In genomic region chr5:73638344-73639095, GRCh38 we compare ENCODE assay signal across 12 cellular contexts. TPM values are rescaled to one million over a fixed set of nuclear protein-coding genes. Genes with fewer than 3 reads are reported as not detected.
DNase-seq lines count a peak whose midpoint lies in the region; ATAC-seq, FAIRE-seq and TF ChIP-seq lines count a peak whose summit lies in the region.
"Had no signal": no experiment of that assay in that cellular context is flagged by ENCODE, and none has a peak within 500 bp of the region (broad histone marks: within the 10 kb centered on the region; RNA-seq: fewer than 3 reads in every experiment).

No MANE protein-coding gene starts in this region.

- H3K27ac ChIP-seq in RWPE2 (ENCODE audit: poor library complexity, severe bottlenecking) (peak overlapping the region; percentile 99), endothelial cell of umbilical vein (ENCODE audit: insufficient read depth, low read depth, low read length) (peak overlapping the region; percentile 97), osteoblast (ENCODE audit: low read depth, low read length) (peak overlapping the region; percentile 59), sigmoid colon (no peak overlapping the region)

- intact Hi-C loops in endothelial cell of umbilical vein (cut with micrococcal nuclease): loop anchor here (1.0 to 2.0 kb wide), 6 partner anchors 12 to 158 kb away; partner anchors contain the start of gene ARHGEF28
- intact Hi-C loops in sigmoid colon (cut with DNase I): no loop called here
- intact Hi-C loops in activated CD4-positive, alpha-beta memory T cell treated with anti-CD3 and anti-CD28 coated beads for 36 hours (cut with micrococcal nuclease): no loop called here

- H3K9me1 ChIP-seq in endothelial cell of umbilical vein (replicated peaks; ENCODE audit: control insufficient read depth, extremely low read depth, insufficient read depth, low read length): no peaks in the 10 kb centered on the region

- H3K9me3 ChIP-seq in RWPE2 (ENCODE audit: severe bottlenecking) (no peaks in the 10 kb centered on the region), endothelial cell of umbilical vein (replicated peaks; ENCODE audit: control insufficient read depth, insufficient read depth, low read length) (no peaks in the 10 kb centered on the region), osteoblast (ENCODE audit: low read depth, low read length) (no peaks in the 10 kb centered on the region), sigmoid colon (no peaks in the 10 kb centered on the region)

- H3K4me2 ChIP-seq in endothelial cell of umbilical vein (ENCODE audit: insufficient read depth, low read length): peak overlapping the region; percentile 87
- H3K4me2 ChIP-seq in osteoblast (ENCODE audit: insufficient read depth, low read length): peak overlapping the region; percentile 64

- dilution Hi-C loops in endothelial cell of umbilical vein (cut with MboI; ENCODE audit: extremely low pct_ligation_motif_present, low sequenced_read_pairs): no loop called here

- H3K4me3 ChIP-seq in RWPE2 (ENCODE audit: severe bottlenecking): no peak overlapping the region
- peak overlapping the region in 1 of 3 experiments; percentile 27 for H3K4me3 ChIP-seq in endothelial cell of umbilical vein (replicated peaks in 1 of 3; ENCODE audit: insufficient read depth in 1 of 3, low read depth in 1 of 3, low read length in 3 of 3)
- H3K4me3 ChIP-seq in osteoblast (ENCODE audit: insufficient read depth, low read length): no peak overlapping the region
- H3K4me3 ChIP-seq in sigmoid colon: no peak overlapping the region

- H2AFZ ChIP-seq in endothelial cell of umbilical vein (ENCODE audit: low read depth, low read length): no peak overlapping the region
- no peak overlapping the region for H2AFZ ChIP-seq in osteoblast (ENCODE audit: low read length)

- DNase-seq in GM18507 (ENCODE audit: extremely low spot score, insufficient read length, low read depth) (no peak), RWPE2 (ENCODE audit: low spot score) (no peak), endothelial cell of umbilical vein (ENCODE audit: low read depth, low spot score) (peak; percentile 95), osteoblast (ENCODE audit: insufficient read length, low spot score, missing footprints) (no peak), sigmoid colon (no peak), KBM-7 (no peak)
- DNase-seq in activated CD4-positive, alpha-beta memory T cell treated with anti-CD3 and anti-CD28 coated beads for 36 hours: no peak
- DNase-seq: activated CD8-positive, alpha-beta T cell treated with anti-CD3 and anti-CD28 coated beads, Interleukin-2, amount 10 ng/mL, durations not matched to agents 7 days and 5 days; CD4-positive, alpha-beta memory T cell; naive thymus-derived CD4-positive, alpha-beta T cell; stimulated activated CD8-positive, alpha-beta memory T cell treated with anti-CD3 and anti-CD28 coated beads, Interleukin-4, amount 100 ng/mL, for 48 hours had no signal

- H4K20me1 ChIP-seq in endothelial cell of umbilical vein (replicated peaks; ENCODE audit: control insufficient read depth, extremely low read depth, insufficient read depth, low read length) (no peaks in the 10 kb centered on the region), osteoblast (ENCODE audit: insufficient read depth, low read length) (no peaks in the 10 kb centered on the region)

- POLR2A ChIA-PET in endothelial cell of umbilical vein (lab: Charles Lee): interaction anchor here (0.6 to 2.3 kb wide), 8 partner anchors 10 to 130 kb away, joined by 3 to 10 read pairs (median 6); no protein-coding TSS in a partner anchor
- POLR2A ChIA-PET in activated CD4-positive, alpha-beta memory T cell treated with anti-CD3 and anti-CD28 coated beads for 36 hours (lab: Charles Lee): no interaction called here

- TF ChIP-seq POLR2A in endothelial cell of umbilical vein (IDR thresholded peaks at IDR 0.05; ENCODE audit: low read depth, low read length) (peak; percentile 75), sigmoid colon (IDR thresholded peaks at IDR 0.05) (no peak)

- H3K9me3 Mint-ChIP-seq in activated CD4-positive, alpha-beta memory T cell treated with anti-CD3 and anti-CD28 coated beads for 36 hours: no peaks in the 10 kb centered on the region
- H3K9me3 Mint-ChIP-seq: CD4-positive, alpha-beta memory T cell; naive thymus-derived CD4-positive, alpha-beta T cell had no signal

- no peak for TF ChIP-seq CTCF in RWPE2 (IDR thresholded peaks at IDR 0.05; ENCODE audit: poor library complexity, severe bottlenecking)
- no peak for TF ChIP-seq CTCF in endothelial cell of umbilical vein (IDR thresholded peaks at IDR 0.05; ENCODE audit: extremely low read depth in 1 of 2, insufficient read depth in 1 of 2, low read depth in 1 of 2, low read length in 2 of 2)
- no peak for TF ChIP-seq CTCF in osteoblast (IDR thresholded peaks at IDR 0.05; ENCODE audit: extremely low read depth, low read depth, low read length)
- TF ChIP-seq CTCF in sigmoid colon (IDR thresholded peaks at IDR 0.05): no peak

- FAIRE-seq in GM18507 (lab: Jason Lieb, UNC): peak; percentile 56
- FAIRE-seq in endothelial cell of umbilical vein (lab: Jason Lieb, UNC): peak; percentile 78

- H3K27ac Mint-ChIP-seq in activated CD4-positive, alpha-beta memory T cell treated with anti-CD3 and anti-CD28 coated beads for 36 hours: no peak overlapping the region
- H3K27ac Mint-ChIP-seq: activated CD8-positive, alpha-beta T cell treated with anti-CD3 and anti-CD28 coated beads, Interleukin-2, amount 10 ng/mL, durations not matched to agents 7 days and 5 days; CD4-positive, alpha-beta memory T cell; naive thymus-derived CD4-positive, alpha-beta T cell had no signal

- no peak for TF ChIP-seq EP300 in sigmoid colon (IDR thresholded peaks at IDR 0.05)

- H3K36me3 Mint-ChIP-seq in activated CD4-positive, alpha-beta memory T cell treated with anti-CD3 and anti-CD28 coated beads for 36 hours: no peaks in the 10 kb centered on the region
- H3K36me3 Mint-ChIP-seq: CD4-positive, alpha-beta memory T cell; naive thymus-derived CD4-positive, alpha-beta T cell had no signal

- in situ Hi-C loops in KBM-7 (cut with MboI; ENCODE audit: low pct_unique_long_range_greater_than_20kb, low sequenced_read_pairs): no loop called here

- H3K4me1 Mint-ChIP-seq in activated CD4-positive, alpha-beta memory T cell treated with anti-CD3 and anti-CD28 coated beads for 36 hours (ENCODE audit: low read depth): no peaks in the 10 kb centered on the region
- H3K4me1 Mint-ChIP-seq: CD4-positive, alpha-beta memory T cell had no signal

- peak; percentile 70 for ATAC-seq in RWPE2 (ENCODE audit: low read depth)
- ATAC-seq in GM19023 (IDR thresholded peaks at IDR 0.05; ENCODE audit: unreplicated experiment): no peak
- ATAC-seq: activated CD8-positive, alpha-beta T cell treated with anti-CD3 and anti-CD28 coated beads, Interleukin-2, amount 10 ng/mL, durations not matched to agents 7 days and 5 days; naive thymus-derived CD4-positive, alpha-beta T cell had no signal

- H3K4me3 Mint-ChIP-seq in activated CD4-positive, alpha-beta memory T cell treated with anti-CD3 and anti-CD28 coated beads for 36 hours: no peak overlapping the region
- H3K4me3 Mint-ChIP-seq: activated CD8-positive, alpha-beta T cell treated with anti-CD3 and anti-CD28 coated beads, Interleukin-2, amount 10 ng/mL, durations not matched to agents 7 days and 5 days; CD4-positive, alpha-beta memory T cell; naive thymus-derived CD4-positive, alpha-beta T cell had no signal

- H3K4me1 ChIP-seq in RWPE2 (ENCODE audit: insufficient read depth, poor library complexity, severe bottlenecking): peaks cover 86% of the 10 kb centered on the region
- peaks cover 77% of the 10 kb centered on the region for H3K4me1 ChIP-seq in endothelial cell of umbilical vein (ENCODE audit: control insufficient read depth, extremely low read depth, insufficient read depth, low read length)
- peaks cover 18% of the 10 kb centered on the region for H3K4me1 ChIP-seq in osteoblast (ENCODE audit: insufficient read depth, low read length)
- no peaks in the 10 kb centered on the region for H3K4me1 ChIP-seq in sigmoid colon

- peaks cover 36% of the 10 kb centered on the region for H3K36me3 ChIP-seq in RWPE2 (ENCODE audit: low read depth)
- H3K36me3 ChIP-seq in endothelial cell of umbilical vein (ENCODE audit: control insufficient read depth in 2 of 2, extremely low read depth in 1 of 2, insufficient read depth in 2 of 2, low read length in 2 of 2): peaks cover 0 to 10% of the 10 kb centered on the region in 2 experiments
- no peaks in the 10 kb centered on the region for H3K36me3 ChIP-seq in osteoblast (ENCODE audit: insufficient read depth, low read length)
- H3K36me3 ChIP-seq in sigmoid colon: no peaks in the 10 kb centered on the region

- H3K27me3 ChIP-seq in RWPE2 (ENCODE audit: insufficient read depth, poor library complexity, severe bottlenecking) (no peaks in the 10 kb centered on the region), endothelial cell of umbilical vein (ENCODE audit: control insufficient read depth in 2 of 2, insufficient read depth in 2 of 2, low read length in 2 of 2) (no peaks in the 10 kb centered on the region), osteoblast (ENCODE audit: insufficient read depth, low read length) (no peaks in the 10 kb centered on the region), sigmoid colon (no peaks in the 10 kb centered on the region)

- BruUV-seq in endothelial cell of umbilical vein (replicated peaks; lab: Mats Ljungman, UMichigan): TSS peak; percentile 97

- WGBS in sigmoid colon, 2 donors: 65 to 76% methylated on average over 4 of the region's 4 CpGs

- peaks cover 84% of the 10 kb centered on the region for H3K79me2 ChIP-seq in endothelial cell of umbilical vein (ENCODE audit: control insufficient read depth, insufficient read depth, low read length)
- H3K79me2 ChIP-seq in osteoblast (ENCODE audit: insufficient read depth, low read length): peaks cover 66% of the 10 kb centered on the region

- CTCF ChIA-PET in endothelial cell of umbilical vein (lab: Charles Lee): interaction anchor here (0.7 to 4.9 kb wide), 11 partner anchors 15 to 155 kb away, joined by 3 to 29 read pairs (median 6); no protein-coding TSS in a partner anchor
- CTCF ChIA-PET in activated CD4-positive, alpha-beta memory T cell treated with anti-CD3 and anti-CD28 coated beads for 36 hours (lab: Charles Lee): no interaction called here

- H3K9ac ChIP-seq in endothelial cell of umbilical vein (replicated peaks; ENCODE audit: extremely low read depth, insufficient read depth, low read length): peak overlapping the region; percentile 92

- peaks cover 16% of the 10 kb centered on the region for H3K27me3 Mint-ChIP-seq in activated CD4-positive, alpha-beta memory T cell treated with anti-CD3 and anti-CD28 coated beads for 36 hours

RNA-seq across cellular contexts. Expression of gene ARHGEF28, which starts 12.5 kb away (rescaled TPM):
- 108 and 116 TPM in 2 replicates for total RNA-seq in endothelial cell of umbilical vein
- 23.7 and 29.5 TPM in 2 replicates for polyA plus RNA-seq in endothelial cell of umbilical vein
- polyA plus RNA-seq in endothelial cell of umbilical vein (2011; cell fraction: cytosol; rRNA removed): 19.4 and 22.2 TPM in 2 replicates
- polyA plus RNA-seq in endothelial cell of umbilical vein (2011; cell fraction: nucleus; rRNA removed): 126 and 142 TPM in 2 replicates
- 50.9 and 51.5 TPM in 2 replicates for polyA plus RNA-seq in endothelial cell of umbilical vein (2012)
- 197 and 205 TPM in 2 replicates for polyA minus RNA-seq in endothelial cell of umbilical vein
- 3.0 TPM for polyA minus RNA-seq in endothelial cell of umbilical vein (2011; cell fraction: cytosol; rRNA and poly(A)+ RNA removed)
- 510 and 605 TPM in 2 replicates for polyA minus RNA-seq in endothelial cell of umbilical vein (2011; cell fraction: nucleus; rRNA and poly(A)+ RNA removed)
- total RNA-seq in osteoblast: 56.9 and 64.4 TPM in 2 replicates
- total RNA-seq in sigmoid colon: 1 to 10 TPM; 3.7 to 6.9 (median 5.7) TPM
- polyA plus RNA-seq in sigmoid colon: 1 to 10 TPM; 3.0 to 3.4 (median 3.0) TPM
- total RNA-seq in activated CD4-positive, alpha-beta memory T cell treated with anti-CD3 and anti-CD28 coated beads for 36 hours: under 1 TPM; 0.05 to 0.12 TPM
- total RNA-seq: activated CD8-positive, alpha-beta T cell treated with anti-CD3 and anti-CD28 coated beads, Interleukin-2, amount 10 ng/mL, durations not matched to agents 7 days and 5 days; CD4-positive, alpha-beta memory T cell had no signal
- polyA plus RNA-seq: CD4-positive, alpha-beta memory T cell; naive thymus-derived CD4-positive, alpha-beta T cell had no signal

Comparison
In these comparisons a context has a peak if more than half of its experiments do, and no peak if none do; other contexts are left out.
1. H3K27ac ChIP-seq: peak in RWPE2 (single experiment), endothelial cell of umbilical vein (single experiment) and osteoblast (single experiment); none in sigmoid colon (0 of 4).
2. RNA of gene ARHGEF28, which starts 12.5 kb away (total RNA-seq): 108 to 116 TPM in endothelial cell of umbilical vein, 56.9 to 64.4 TPM in osteoblast and 3.7 to 6.9 TPM in sigmoid colon; 0.05 to 0.12 TPM in activated CD4-positive, alpha-beta memory T cell treated with anti-CD3 and anti-CD28 coated beads for 36 hours; every median in the first group is over 4 times any median in the second.